Comparison of ENCODE assay signal across 5 cellular contexts in the genomic region with DNA sequence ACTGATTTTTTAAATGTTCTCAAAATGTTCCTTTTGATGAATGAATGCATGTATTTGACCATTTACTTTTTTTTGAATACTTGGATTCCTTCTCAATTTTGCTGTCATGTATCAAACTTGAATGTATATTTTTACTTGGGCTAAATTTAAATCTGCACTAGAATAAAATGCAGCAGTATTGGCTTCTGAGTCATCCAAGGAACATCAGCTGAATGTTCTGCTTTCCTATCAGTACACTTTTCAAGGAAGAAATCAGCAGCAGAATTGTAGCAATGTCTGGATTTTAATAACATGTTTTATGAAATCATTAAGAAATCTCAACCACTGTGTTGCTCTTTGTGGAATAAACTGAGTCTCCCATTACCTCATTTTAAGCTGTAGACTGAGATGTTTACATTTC.
"Had no signal": no experiment of that assay in that cellular context is flagged by ENCODE, and none has a peak within 500 bp of the region (broad histone marks: within the 10 kb centered on the region; RNA-seq: fewer than 3 reads in every experiment).

No MANE protein-coding gene starts in this region.

- H3K9me3 ChIP-seq: HAP-1 had no signal

- H3K36me3 ChIP-seq: HAP-1 had no signal

- H3K4me3 ChIP-seq: GM23248, HAP-1 had no signal

- H3K27ac ChIP-seq: GM23248, HL-60 had no signal

- DNase-seq: GM23248, GOT3, H7 had no signal
